8 cellular contexts compared by ENCODE assay signal in genomic region chr4:81030617-81031388, GRCh38. TPM values are rescaled to one million over a fixed set of nuclear protein-coding genes. Genes with fewer than 3 reads are reported as not detected.
A peak's percentile ranks its signal among the peaks of the same experiment; 100 is the strongest.
DNase-seq lines count a peak whose midpoint lies in the region; ATAC-seq and TF ChIP-seq lines count a peak whose summit lies in the region.

A gene with protein sequence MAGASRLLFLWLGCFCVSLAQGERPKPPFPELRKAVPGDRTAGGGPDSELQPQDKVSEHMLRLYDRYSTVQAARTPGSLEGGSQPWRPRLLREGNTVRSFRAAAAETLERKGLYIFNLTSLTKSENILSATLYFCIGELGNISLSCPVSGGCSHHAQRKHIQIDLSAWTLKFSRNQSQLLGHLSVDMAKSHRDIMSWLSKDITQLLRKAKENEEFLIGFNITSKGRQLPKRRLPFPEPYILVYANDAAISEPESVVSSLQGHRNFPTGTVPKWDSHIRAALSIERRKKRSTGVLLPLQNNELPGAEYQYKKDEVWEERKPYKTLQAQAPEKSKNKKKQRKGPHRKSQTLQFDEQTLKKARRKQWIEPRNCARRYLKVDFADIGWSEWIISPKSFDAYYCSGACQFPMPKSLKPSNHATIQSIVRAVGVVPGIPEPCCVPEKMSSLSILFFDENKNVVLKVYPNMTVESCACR (plus strand): TSS chr4:81030708. CDS start chr4:81031285, 577 bp downstream.

- H3K9me3 ChIP-seq in mucosa of descending colon: no peaks in the 10 kb centered on the region

- no peak for TF ChIP-seq CTCF in mucosa of descending colon (IDR thresholded peaks at IDR 0.05)

- H3K36me3 ChIP-seq in mucosa of descending colon (ENCODE audit: low read depth): no peaks in the 10 kb centered on the region

- peaks cover 8% of the 10 kb centered on the region for H3K4me1 ChIP-seq in mucosa of descending colon (ENCODE audit: low read depth)

- intact Hi-C loops in mucosa of descending colon (cut with DNase I, micrococcal nuclease): loop anchor here (10.0 kb wide), 1 partner anchor 666 kb away; no protein-coding TSS in a partner anchor

- H3K4me3 ChIP-seq in mucosa of descending colon: peak within 1 kb of the TSS; percentile 25

- DNase-seq in NCI-H2081 (lab: John Stamatoyannopoulos, UW): peak; percentile 20 to 42
- DNase-seq in NCI-H2081 treated with DMSO at 0.1 percent for 48 hours (lab: John Stamatoyannopoulos, UW): no peak
- peak; percentile 69 for DNase-seq in NCI-H82 (lab: John Stamatoyannopoulos, UW)
- peak; percentile 66 for DNase-seq in ecto neural progenitor cell (ENCODE audit: low spot score)
- peak; percentile 57 to 75 (median 74) for DNase-seq in mucosa of descending colon
- DNase-seq in COLO829 (ENCODE audit: low spot score): no peak

- ATAC-seq in mucosa of descending colon: peak; percentile 76
- no peak for ATAC-seq in HG03460 (IDR thresholded peaks at IDR 0.05; ENCODE audit: unreplicated experiment)
- ATAC-seq in HG03045 (IDR thresholded peaks at IDR 0.05; ENCODE audit: unreplicated experiment): no peak

RNA-seq across cellular contexts. Expression of the gene that starts here (rescaled TPM):
- 10 to 100 TPM; 20.9 to 67.9 (median 39.6) TPM for total RNA-seq in mucosa of descending colon

Comparison
In these comparisons a context has a peak if more than half of its experiments do, and no peak if none do; other contexts are left out.
1. DNase-seq: peak in NCI-H2081 (2 of 2), NCI-H82 (single experiment), ecto neural progenitor cell (single experiment) and mucosa of descending colon (3 of 3); none in NCI-H2081 treated with DMSO at 0.1 percent for 48 hours (single experiment) and COLO829 (single experiment).